ENCODE assay signal across 8 cellular contexts in the genomic region with DNA sequence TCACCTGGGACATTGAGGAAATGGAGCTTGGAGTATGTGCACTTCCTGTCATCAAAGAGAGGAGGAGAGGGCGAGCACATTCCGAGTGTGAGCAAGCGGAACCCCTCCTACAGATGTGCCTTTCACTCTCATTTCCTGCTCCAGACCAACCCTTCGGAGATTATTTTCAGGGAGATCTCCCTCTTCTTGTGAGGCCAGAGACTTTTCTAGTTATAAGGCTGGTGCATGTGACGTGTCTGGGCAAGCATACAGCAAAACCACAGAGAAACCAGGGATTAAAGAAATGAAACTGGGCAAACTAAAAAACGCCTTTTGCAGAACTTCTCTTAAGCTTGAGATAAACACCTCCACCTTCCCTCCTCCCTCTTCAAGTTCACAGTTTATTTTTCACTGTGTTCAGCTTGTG.
DNase-seq lines count a peak whose midpoint lies in the region; ATAC-seq and TF ChIP-seq lines count a peak whose summit lies in the region.
"Had no signal": no experiment of that assay in that cellular context is flagged by ENCODE, and none has a peak within 500 bp of the region (broad histone marks: within the 10 kb centered on the region; RNA-seq: fewer than 3 reads in every experiment).

No MANE protein-coding gene starts in this region.

- H3K4ac ChIP-seq in H9 (ENCODE audit: low read depth, low read length): no peak overlapping the region

- TF ChIP-seq CTCF in H9 (conservative IDR thresholded peaks at IDR 0.05) (peak; percentile 30; the same call in 1 of the 3 replicates), foreskin keratinocyte (conservative IDR thresholded peaks at IDR 0.05) (peak; percentile 43)

- no peak overlapping the region for H3K56ac ChIP-seq in H9 (ENCODE audit: insufficient read length, low read depth, low read length)

- H2BK12ac ChIP-seq in H9 (ENCODE audit: insufficient read length, low read depth, low read length): no peak overlapping the region

- H2BK15ac ChIP-seq in H9 (ENCODE audit: low read depth, low read length): no peak overlapping the region

- no peak overlapping the region for H2BK20ac ChIP-seq in H9 (ENCODE audit: low read depth, low read length, poor library complexity, severe bottlenecking)

- H2AFZ ChIP-seq in H9 (ENCODE audit: low read length): no peak overlapping the region

- no peak overlapping the region for H3K18ac ChIP-seq in H9 (ENCODE audit: insufficient read length, low read depth, low read length)

- H3K4me2 ChIP-seq in H9 (ENCODE audit: insufficient read depth, insufficient read length, low read length): no peak overlapping the region

- no peak overlapping the region for H3K23ac ChIP-seq in H9 (ENCODE audit: insufficient read length, low read depth, low read length)

- H2AK5ac ChIP-seq in H9 (ENCODE audit: insufficient read length, low read length): no peak overlapping the region

- H3K79me1 ChIP-seq in H9 (ENCODE audit: insufficient read depth, low read depth, low read length, poor library complexity, severe bottlenecking): no peaks in the 10 kb centered on the region

- no peaks in the 10 kb centered on the region for H3K79me2 ChIP-seq in H9 (ENCODE audit: insufficient read depth, low read length)

- H3K9ac ChIP-seq in H9 (ENCODE audit: extremely low read depth, insufficient read length, low read length): no peak overlapping the region

- no peak overlapping the region for H2BK120ac ChIP-seq in H9 (ENCODE audit: low read depth, low read length, poor library complexity, severe bottlenecking)

- no peaks in the 10 kb centered on the region for H3K9me3 ChIP-seq in H9 (ENCODE audit: control insufficient read depth, low read depth, low read length)

- H3K36me3 Mint-ChIP-seq in H9 (ENCODE audit: insufficient read depth in 1 of 3, low read depth in 3 of 3): no peaks in the 10 kb centered on the region

- no peak overlapping the region for H4K5ac ChIP-seq in H9 (ENCODE audit: insufficient read length, low read depth, low read length)

- no peaks in the 10 kb centered on the region for H3K27me3 Mint-ChIP-seq in H9 (ENCODE audit: low read depth)
- H3K27me3 Mint-ChIP-seq: activated T-cell treated with anti-CD3 and anti-CD28 coated beads, Interleukin-2, amount 50 U/mL, for 24 hours had no signal

- H3K4me1 Mint-ChIP-seq in H9: peaks cover 35 to 42% of the 10 kb centered on the region in 2 experiments

- H4K8ac ChIP-seq in H9 (replicated peaks; ENCODE audit: insufficient read length, low read depth, low read length): no peak overlapping the region

- H3K27ac Mint-ChIP-seq in H9: peak overlapping the region in 1 of 3 experiments; percentile 21; a peak in 1 of 7 replicates
- H3K27ac Mint-ChIP-seq: activated T-cell treated with anti-CD3 and anti-CD28 coated beads, Interleukin-2, amount 50 U/mL, for 24 hours had no signal

- no peaks in the 10 kb centered on the region for H3K9me3 Mint-ChIP-seq in H9
- H3K9me3 Mint-ChIP-seq: activated T-cell treated with anti-CD3 and anti-CD28 coated beads, Interleukin-2, amount 50 U/mL, for 24 hours had no signal

- no peak overlapping the region for H3K27ac ChIP-seq in H9 (ENCODE audit: insufficient read length, low read depth, low read length)
- H3K27ac ChIP-seq in foreskin keratinocyte: peak overlapping the region; percentile 73

- H3K27me3 ChIP-seq in H9 (ENCODE audit: insufficient read depth, low read length): no peaks in the 10 kb centered on the region
- no peaks in the 10 kb centered on the region for H3K27me3 ChIP-seq in foreskin keratinocyte

- H4K20me1 ChIP-seq in H9 (ENCODE audit: control insufficient read depth, insufficient read depth, insufficient read length): no peaks in the 10 kb centered on the region

- WGBS in H9 (ENCODE audit: extremely low coverage, insufficient read length, low lambda C conversion rate): no CpG with 5 or more reads among the region's 6 CpGs

- H3K23me2 ChIP-seq in H9 (ENCODE audit: insufficient read length, low read depth, low read length, poor library complexity, severe bottlenecking): no peaks in the 10 kb centered on the region

- ATAC-seq in foreskin keratinocyte: peak; percentile 61

- no peak overlapping the region for H3T11ph ChIP-seq in H9 (ENCODE audit: low read length)

- peaks cover 9% of the 10 kb centered on the region for H3K4me1 ChIP-seq in H9 (ENCODE audit: insufficient read depth, low read length)
- H3K4me1 ChIP-seq in foreskin keratinocyte: peaks cover 8% of the 10 kb centered on the region

- DNase-seq in H9 (no peak), RPMI8226 (peak; percentile 85), foreskin keratinocyte (peak; percentile 67 to 80), stromal cell of bone marrow (ENCODE audit: low read depth) (peak; percentile 36), RKO (ENCODE audit: low spot score) (no peak)
- DNase-seq in stimulated activated CD4-positive, alpha-beta T cell treated with anti-CD3 and anti-CD28 coated beads, Interleukin-1b, Interleukin-23, amount 100 ng/mL, for 48 hours: no peak
- no peak for DNase-seq in stimulated activated CD4-positive, alpha-beta T cell treated with anti-CD3 and anti-CD28 coated beads, Interleukin-4, amount 100 ng/mL, for 24 hours
- DNase-seq: activated T-cell treated with anti-CD3 and anti-CD28 coated beads, Interleukin-2, amount 50 U/mL, for 24 hours had no signal

- no peak overlapping the region for H4K91ac ChIP-seq in H9 (ENCODE audit: insufficient read length, low read depth, low read length)

- no peak overlapping the region for H3K14ac ChIP-seq in H9 (ENCODE audit: insufficient read depth, low read length)

- no peak overlapping the region for H3K4me3 Mint-ChIP-seq in H9
- H3K4me3 Mint-ChIP-seq: activated T-cell treated with anti-CD3 and anti-CD28 coated beads, Interleukin-2, amount 50 U/mL, for 24 hours had no signal

- H2BK5ac ChIP-seq in H9 (ENCODE audit: insufficient read length, low read length): no peak overlapping the region

Comparison
In these comparisons a context has a peak if more than half of its experiments do, and no peak if none do; other contexts are left out.
1. DNase-seq: peak in RPMI8226 (single experiment), foreskin keratinocyte (2 of 2) and stromal cell of bone marrow (single experiment); none in H9 (single experiment), RKO (single experiment), stimulated activated CD4-positive, alpha-beta T cell treated with anti-CD3 and anti-CD28 coated beads, Interleukin-1b, Interleukin-23, amount 100 ng/mL, for 48 hours (single experiment) and stimulated activated CD4-positive, alpha-beta T cell treated with anti-CD3 and anti-CD28 coated beads, Interleukin-4, amount 100 ng/mL, for 24 hours (single experiment).